Comparison of ENCODE assay signal across 21 cellular contexts in genomic region chr13:99164226-99164625, GRCh38. TPM values are rescaled to one million over a fixed set of nuclear protein-coding genes. Genes with fewer than 3 reads are reported as not detected.
DNase-seq lines count a peak whose midpoint lies in the region; ATAC-seq, FAIRE-seq and TF ChIP-seq lines count a peak whose summit lies in the region.
"Had no signal": no experiment of that assay in that cellular context is flagged by ENCODE, and none has a peak within 500 bp of the region (broad histone marks: within the 10 kb centered on the region; RNA-seq: fewer than 3 reads in every experiment).

No MANE protein-coding gene starts in this region.

- H3K9ac ChIP-seq in K562 (ENCODE audit: insufficient read depth in 1 of 2, low read depth in 2 of 2, low read length in 2 of 2): no peak overlapping the region
- H3K9ac ChIP-seq: BLaER1 had no signal

- no TSS peak for BruUV-seq in K562 (replicated peaks; lab: Mats Ljungman, UMichigan)

- H2AFZ ChIP-seq in K562 (ENCODE audit: low read depth, low read length): 0 out of 2 replicates have a peak overlapping the region, but pooled peaks have one; percentile 16
- H2AFZ ChIP-seq: GM23338 had no signal

- H3K36me3 ChIP-seq in K562 (ENCODE audit: control insufficient read depth, insufficient read depth, low read length) (no peaks in the 10 kb centered on the region), WERI-Rb-1 (no peaks in the 10 kb centered on the region)
- H3K36me3 ChIP-seq: BLaER1, HAP-1 had no signal

- 45% methylated on average over 4 of the region's 5 CpGs for WGBS in K562 (ENCODE audit: insufficient coverage, low coverage, missing lambda C conversion rate)

- TF ChIP-seq POLR2A in H54 (IDR thresholded peaks at IDR 0.05; ENCODE audit: low read depth, low read length) (no peak), K562 (conservative IDR thresholded peaks at IDR 0.05) (no peak)

- intact Hi-C loops in K562 (cut with micrococcal nuclease): no loop called here

- in situ Hi-C loops in K562 (cut with MboI): no loop called here

- DNase-seq in H54 (ENCODE audit: insufficient read length, low spot score) (no peak), K562 (ENCODE audit: extremely low read depth in 1 of 4, low spot score in 3 of 4) (no peak), medulla oblongata (ENCODE audit: extremely low spot score) (peak; percentile 16), WERI-Rb-1 (no peak)
- DNase-seq: CD4-positive, CD25-positive, alpha-beta regulatory T cell; CD8-positive, alpha-beta T cell; DMS 273 treated with DMSO at 0.1 percent for 48 hours; DMS79; EL; GDM1; HFFc6 had no signal

- no peaks in the 10 kb centered on the region for H3K27me3 ChIP-seq in K562 (ENCODE audit: control insufficient read depth in 2 of 2, insufficient read depth in 2 of 2, low read length in 2 of 2)
- no peaks in the 10 kb centered on the region for H3K27me3 ChIP-seq in WERI-Rb-1 (ENCODE audit: insufficient read depth, low read depth, severe bottlenecking)
- H3K27me3 ChIP-seq: BLaER1 had no signal

- TF ChIP-seq CTCF in K562 (IDR thresholded peaks at IDR 0.05 in 2 of 3, conservative IDR thresholded peaks at IDR 0.05 in 1 of 3; ENCODE audit: insufficient read depth in 2 of 3, low read depth in 1 of 3, low read length in 3 of 3) (no peak), WERI-Rb-1 (IDR thresholded peaks at IDR 0.05; ENCODE audit: low read depth, low read length) (no peak)

- FAIRE-seq in H54 (lab: Jason Lieb, UNC): peak; percentile 23
- no peak for FAIRE-seq in K562 (lab: Jason Lieb, UNC)
- FAIRE-seq: A204.1, D721Med, GM12878 had no signal

- no peak for TF ChIP-seq RAD21 in K562 (CRISPR knock-in tag; conservative IDR thresholded peaks at IDR 0.05 in 1 of 2, IDR thresholded peaks at IDR 0.05 in 1 of 2)

- CTCF ChIA-PET in K562 (lab: Yijun Ruan, JAX; ENCODE audit: low intra/inter-chr PET ratio): no interaction called here

- H3K4me2 ChIP-seq in K562 (ENCODE audit: insufficient read depth, low read length): no peak overlapping the region
- H3K4me2 ChIP-seq: BLaER1, GM23338 had no signal

- no peaks in the 10 kb centered on the region for H3K79me2 ChIP-seq in K562 (ENCODE audit: control insufficient read depth, insufficient read depth, low read length)

- no peaks in the 10 kb centered on the region for H4K20me1 ChIP-seq in K562 (replicated peaks; ENCODE audit: control insufficient read depth, insufficient read depth, low read length)
- H4K20me1 ChIP-seq: BLaER1 had no signal

- no peaks in the 10 kb centered on the region for H3K9me1 ChIP-seq in K562 (ENCODE audit: control insufficient read depth, insufficient read depth, low read length)

- no peak overlapping the region for H3K27ac ChIP-seq in K562 (ENCODE audit: extremely low read depth, low read depth, low read length)
- no peak overlapping the region for H3K27ac ChIP-seq in WERI-Rb-1
- H3K27ac ChIP-seq: 22Rv1, BLaER1, C4-2B had no signal

- no peak for TF ChIP-seq EP300 in K562 (IDR thresholded peaks at IDR 0.05; ENCODE audit: low read length)

- H3K4me1 ChIP-seq in K562 (replicated peaks in 1 of 2; ENCODE audit: control insufficient read depth in 2 of 2, insufficient read depth in 2 of 2, low read length in 2 of 2): no peaks in the 10 kb centered on the region
- H3K4me1 ChIP-seq: HAP-1 had no signal

- H3K9me3 ChIP-seq in K562 (replicated peaks; ENCODE audit: control insufficient read depth, insufficient read depth, low read depth, low read length) (no peaks in the 10 kb centered on the region), WERI-Rb-1 (ENCODE audit: severe bottlenecking) (peaks cover 12% of the 10 kb centered on the region)
- H3K9me3 ChIP-seq: BLaER1, HAP-1 had no signal

- H3K4me3 ChIP-seq in K562: no peak overlapping the region
- H3K4me3 ChIP-seq in WERI-Rb-1 (ENCODE audit: low read depth, low read length): no peak overlapping the region
- H3K4me3 ChIP-seq: BLaER1, GM12878, GM23338, HAP-1 had no signal

- no peak for ATAC-seq in K562
- ATAC-seq in SK-N-SH treated with all-trans-retinoic acid at 6 μM for 48 hours: no peak
- no peak for ATAC-seq in HG03442 (IDR thresholded peaks at IDR 0.05; ENCODE audit: unreplicated experiment)
- ATAC-seq: CD8-positive, alpha-beta T cell; GM12878; GM23338 had no signal

- POLR2A ChIA-PET in K562 (lab: Yijun Ruan, JAX): interaction anchor here (0.9 kb wide), 1 partner anchor 12 kb away, joined by 3 read pairs; no protein-coding TSS in a partner anchor

TF ChIP-seq in K562, 482 proteins besides CTCF, POLR2A, EP300 and RAD21 (continues in another document):
- TF ChIP-seq GTF2E2 (tag; IDR thresholded peaks at IDR 0.05): no peak
- no peak for TF ChIP-seq ZZZ3 (IDR thresholded peaks at IDR 0.05)
- TF ChIP-seq THRA (IDR thresholded peaks at IDR 0.05): no peak
- no peak for TF ChIP-seq CBX2 (IDR thresholded peaks at IDR 0.05; ENCODE audit: insufficient read depth, low read length, poor library complexity, severe bottlenecking)
- no peak for TF ChIP-seq PHB2 (IDR thresholded peaks at IDR 0.05; ENCODE audit: low read depth)

TF ChIP-seq in SK-N-SH treated with all-trans-retinoic acid at 6 μM for 48 hours, 23 proteins besides CTCF, POLR2A, EP300 and RAD21:
- no peak for TF ChIP-seq BACH2 (CRISPR knock-in tag; IDR thresholded peaks at IDR 0.05; ENCODE audit: borderline replicate concordance)
- no peak for TF ChIP-seq OSR1 (CRISPR knock-in tag; IDR thresholded peaks at IDR 0.05)
- no peak for TF ChIP-seq TCF4 (CRISPR knock-in tag; IDR thresholded peaks at IDR 0.05; ENCODE audit: borderline replicate concordance)
- TF ChIP-seq ZFP3 (CRISPR knock-in tag; IDR thresholded peaks at IDR 0.05): no peak
- TF ChIP-seq SNAI2 (CRISPR knock-in tag; IDR thresholded peaks at IDR 0.05): no peak
- TF ChIP-seq PPARA (CRISPR knock-in tag; IDR thresholded peaks at IDR 0.05; ENCODE audit: borderline replicate concordance): no peak
- TF ChIP-seq ARNTL (CRISPR knock-in tag; IDR thresholded peaks at IDR 0.05; ENCODE audit: borderline replicate concordance, low read depth): no peak
- TF ChIP-seq ZNF70 (CRISPR knock-in tag; IDR thresholded peaks at IDR 0.05): no peak
- TF ChIP-seq CREB5 (CRISPR knock-in tag; IDR thresholded peaks at IDR 0.05; ENCODE audit: low read depth): no peak

RNA-seq across cellular contexts. Expression of gene UBAC2, which starts 36.4 kb away (rescaled TPM):
- total RNA-seq in K562 (2011; cell fraction: chromatin; rRNA removed; ENCODE audit: low replicate concordance): 55.3 and 67.8 TPM in 2 replicates
- 51.5 and 53.9 TPM in 2 replicates for total RNA-seq in K562 (2011; cell fraction: nucleolus; rRNA removed)
- 80.2 and 95.0 TPM in 2 replicates for total RNA-seq in K562 (2011; cell fraction: nucleoplasm; rRNA removed)
- total RNA-seq in K562 (2014; rRNA removed) (28.7 and 29.6 TPM in 2 replicates), K562 (2014; rRNA removed; fragmentation: Illumina TruSeq; extraction: Trizol) (31.9 and 33.3 TPM in 2 replicates), K562 (2015; rRNA removed; fragmentation: Illumina TruSeq; extraction: Trizol) (29.0 and 32.3 TPM in 2 replicates), K562 (2021) (43.5 and 47.2 TPM in 2 replicates)
- polyA plus RNA-seq in K562 (2011; rRNA removed) (65.0 and 84.1 TPM in 2 replicates), K562 (2014; fragmentation: Illumina TruSeq; extraction: Trizol) (42.3 and 45.6 TPM in 2 replicates), K562 (2014; fragmentation: Nextera tagmentation; extraction: Ambion mirVana) (10 to 100 TPM in 1 of 2 experiments, 1 to 10 TPM in 1; 6.0 to 19.0 TPM), K562 (2014; rRNA removed) (41.1 and 45.7 TPM in 2 replicates)
- polyA plus RNA-seq in K562 (2011; cell fraction: cytosol; rRNA removed): 53.0 and 66.2 TPM in 2 replicates
- polyA plus RNA-seq in K562 (2011; cell fraction: nucleus; rRNA removed): 27.2 and 29.6 TPM in 2 replicates
- 34.3 and 47.4 TPM in 2 replicates for polyA plus RNA-seq in K562 (2012)
- 40.3 and 46.8 TPM in 2 replicates for polyA minus RNA-seq in K562 (2011; rRNA and poly(A)+ RNA removed)
- 25.1 and 25.8 TPM in 2 replicates for polyA minus RNA-seq in K562 (2011; cell fraction: cytosol; rRNA and poly(A)+ RNA removed)
- 16.4 and 22.5 TPM in 2 replicates for polyA minus RNA-seq in K562 (2011; cell fraction: nucleus; rRNA and poly(A)+ RNA removed)
